In genomic region chr2:190649798-190650390, GRCh38 we compare ENCODE assay signal across 8 cellular contexts. TPM values are rescaled to one million over a fixed set of nuclear protein-coding genes. Genes with fewer than 3 reads are reported as not detected.
DNase-seq lines count a peak whose midpoint lies in the region; ATAC-seq and TF ChIP-seq lines count a peak whose summit lies in the region.

No MANE protein-coding gene starts in this region.

- no peaks in the 10 kb centered on the region for H3K9me3 Mint-ChIP-seq in activated T-cell treated with anti-CD3 and anti-CD28 coated beads, Interleukin-2, amount 50 U/mL, for 24 hours
- H3K9me3 Mint-ChIP-seq in immature natural killer cell = no peaks in the 10 kb centered on the region
- H3K9me3 Mint-ChIP-seq in stimulated activated effector memory CD8-positive, alpha-beta T cell treated with anti-CD3 and anti-CD28 coated beads, Interleukin-12 subunit alpha, Interleukin-12 subunit beta, amount 100 ng/mL, for 72 hours = no peaks in the 10 kb centered on the region

- no peaks in the 10 kb centered on the region for H3K36me3 ChIP-seq in ascending aorta

- no peaks in the 10 kb centered on the region for H3K9me3 ChIP-seq in ascending aorta

- H3K27me3 ChIP-seq in ascending aorta = no peaks in the 10 kb centered on the region

- H3K27ac Mint-ChIP-seq in activated T-cell treated with anti-CD3 and anti-CD28 coated beads, Interleukin-2, amount 50 U/mL, for 24 hours = peak overlapping the region; percentile 97
- peak overlapping the region; percentile 90 to 96 (median 94) for H3K27ac Mint-ChIP-seq in immature natural killer cell
- H3K27ac Mint-ChIP-seq in stimulated activated effector memory CD8-positive, alpha-beta T cell treated with anti-CD3 and anti-CD28 coated beads, Interleukin-12 subunit alpha, Interleukin-12 subunit beta, amount 100 ng/mL, for 72 hours = peak overlapping the region; percentile 96

- peaks cover 39% of the 10 kb centered on the region for H3K4me1 Mint-ChIP-seq in activated T-cell treated with anti-CD3 and anti-CD28 coated beads, Interleukin-2, amount 50 U/mL, for 24 hours (ENCODE audit: low read depth)
- peaks cover 19 to 47% of the 10 kb centered on the region in 2 donors for H3K4me1 Mint-ChIP-seq in immature natural killer cell
- H3K4me1 Mint-ChIP-seq in stimulated activated effector memory CD8-positive, alpha-beta T cell treated with anti-CD3 and anti-CD28 coated beads, Interleukin-12 subunit alpha, Interleukin-12 subunit beta, amount 100 ng/mL, for 72 hours = peaks cover 19% of the 10 kb centered on the region

- no peak for DNase-seq in activated T-cell treated with anti-CD3 and anti-CD28 coated beads, Interleukin-2, amount 50 U/mL, for 24 hours
- no peak for DNase-seq in activated T-cell treated with anti-CD3 and anti-CD28 coated beads, Interleukin-2, amount 50 U/mL, for 1 hour
- DNase-seq in NCI-H2227 (lab: John Stamatoyannopoulos, UW; ENCODE audit: unreplicated experiment) (peak; percentile 56), ascending aorta (ENCODE audit: low spot score in 2 of 2) (no peak), immature natural killer cell (peak in 1 of 3 donors; percentile 17), D341Med (ENCODE audit: low spot score) (no peak)
- DNase-seq in stimulated activated effector memory CD8-positive, alpha-beta T cell treated with anti-CD3 and anti-CD28 coated beads, Interleukin-12 subunit alpha, Interleukin-12 subunit beta, amount 100 ng/mL, for 72 hours (ENCODE audit: low spot score in 2 of 2) = no peak

- TF ChIP-seq CTCF in ascending aorta (IDR thresholded peaks at IDR 0.05) = no peak

- peak overlapping the region; percentile 69 to 92 for H3K4me3 ChIP-seq in ascending aorta

- no peaks in the 10 kb centered on the region for H3K27me3 Mint-ChIP-seq in activated T-cell treated with anti-CD3 and anti-CD28 coated beads, Interleukin-2, amount 50 U/mL, for 24 hours
- peaks cover 10 to 19% (median 18%) of the 10 kb centered on the region in 3 donors for H3K27me3 Mint-ChIP-seq in immature natural killer cell (ENCODE audit: low read depth in 3 of 3)

- no peak for ATAC-seq in stimulated activated effector memory CD8-positive, alpha-beta T cell treated with anti-CD3 and anti-CD28 coated beads, Interleukin-12 subunit alpha, Interleukin-12 subunit beta, amount 100 ng/mL, for 72 hours
- ATAC-seq in HG03280 (IDR thresholded peaks at IDR 0.05; ENCODE audit: unreplicated experiment) = no peak

- H3K4me1 ChIP-seq in ascending aorta = peaks cover 0 to 27% of the 10 kb centered on the region in 2 donors

- peaks cover 22% of the 10 kb centered on the region for H3K36me3 Mint-ChIP-seq in activated T-cell treated with anti-CD3 and anti-CD28 coated beads, Interleukin-2, amount 50 U/mL, for 24 hours (ENCODE audit: low read depth)
- H3K36me3 Mint-ChIP-seq in immature natural killer cell = no peaks in the 10 kb centered on the region
- peaks cover 21% of the 10 kb centered on the region for H3K36me3 Mint-ChIP-seq in stimulated activated effector memory CD8-positive, alpha-beta T cell treated with anti-CD3 and anti-CD28 coated beads, Interleukin-12 subunit alpha, Interleukin-12 subunit beta, amount 100 ng/mL, for 72 hours

- H3K4me3 Mint-ChIP-seq in activated T-cell treated with anti-CD3 and anti-CD28 coated beads, Interleukin-2, amount 50 U/mL, for 24 hours = peak overlapping the region; percentile 85
- H3K4me3 Mint-ChIP-seq in immature natural killer cell = peak overlapping the region; percentile 95 to 97 (median 97)
- H3K4me3 Mint-ChIP-seq in stimulated activated effector memory CD8-positive, alpha-beta T cell treated with anti-CD3 and anti-CD28 coated beads, Interleukin-12 subunit alpha, Interleukin-12 subunit beta, amount 100 ng/mL, for 72 hours = peak overlapping the region; percentile 90

- intact Hi-C loops in ascending aorta (cut with DNase I) = loop anchor here (1.0 to 5.0 kb wide), 4 partner anchors 14 to 372 kb away; partner anchors contain the start of gene NEMP2

- peak overlapping the region; percentile 89 to 93 for H3K27ac ChIP-seq in ascending aorta

RNA-seq across cellular contexts. Expression of gene NAB1, which starts 1.0 kb away (rescaled TPM):
- 63.2 TPM for total RNA-seq in ascending aorta
- polyA plus RNA-seq in immature natural killer cell = 1 to 10 TPM; 1.4 to 3.8 (median 3.3) TPM
